In genomic region chr11:44611687-44612437, GRCh38 we compare ENCODE assay signal across 1 cellular context.
TF ChIP-seq lines count a peak whose summit lies in the region.

No MANE protein-coding gene starts in this region.

TF ChIP-seq in K562, 482 proteins besides CTCF, POLR2A, EP300 and RAD21 (continued from another document):
- TF ChIP-seq ZNF407 (IDR thresholded peaks at IDR 0.05; ENCODE audit: low read depth): no peak
- peak; percentile 81 for TF ChIP-seq ZFP36 (IDR thresholded peaks at IDR 0.05; ENCODE audit: low read depth, low read length, partially characterized antibody)
- TF ChIP-seq CTBP1 (IDR thresholded peaks at IDR 0.05; ENCODE audit: borderline replicate concordance): no peak
- TF ChIP-seq ZNF165 (CRISPR knock-in tag; IDR thresholded peaks at IDR 0.05; ENCODE audit: borderline replicate concordance): no peak
- no peak for TF ChIP-seq CREB5 (CRISPR knock-in tag; IDR thresholded peaks at IDR 0.05)
- no peak for TF ChIP-seq ETV1 (tag; conservative IDR thresholded peaks at IDR 0.05; ENCODE audit: low read depth)
- TF ChIP-seq BCOR (IDR thresholded peaks at IDR 0.05): peak; percentile 84
- TF ChIP-seq KDM1A (IDR thresholded peaks at IDR 0.05): peak; percentile 50 to 57; a peak in 3 of 4 replicates
- TF ChIP-seq RBM25 (IDR thresholded peaks at IDR 0.05; ENCODE audit: low read depth, low read length, severe bottlenecking): peak; percentile 95
- peak; percentile 79 for TF ChIP-seq RFX1 (IDR thresholded peaks at IDR 0.05)
- TF ChIP-seq MIER1 (IDR thresholded peaks at IDR 0.05; ENCODE audit: low read depth): no peak
- no peak for TF ChIP-seq SMARCE1 (IDR thresholded peaks at IDR 0.05)
- TF ChIP-seq, protein P1, sequence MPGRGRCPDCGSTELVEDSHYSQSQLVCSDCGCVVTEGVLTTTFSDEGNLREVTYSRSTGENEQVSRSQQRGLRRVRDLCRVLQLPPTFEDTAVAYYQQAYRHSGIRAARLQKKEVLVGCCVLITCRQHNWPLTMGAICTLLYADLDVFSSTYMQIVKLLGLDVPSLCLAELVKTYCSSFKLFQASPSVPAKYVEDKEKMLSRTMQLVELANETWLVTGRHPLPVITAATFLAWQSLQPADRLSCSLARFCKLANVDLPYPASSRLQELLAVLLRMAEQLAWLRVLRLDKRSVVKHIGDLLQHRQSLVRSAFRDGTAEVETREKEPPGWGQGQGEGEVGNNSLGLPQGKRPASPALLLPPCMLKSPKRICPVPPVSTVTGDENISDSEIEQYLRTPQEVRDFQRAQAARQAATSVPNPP (IDR thresholded peaks at IDR 0.05; ENCODE audit: borderline replicate concordance, insufficient read depth, insufficient read length): no peak
- TF ChIP-seq ADNP (tag; IDR thresholded peaks at IDR 0.05): peak; percentile 90
- TF ChIP-seq NR2C2 (CRISPR knock-in tag; IDR thresholded peaks at IDR 0.05): no peak
- TF ChIP-seq NR2C2 (tag; IDR thresholded peaks at IDR 0.05): no peak
- TF ChIP-seq KLF6 (CRISPR knock-in tag; IDR thresholded peaks at IDR 0.05; ENCODE audit: borderline replicate concordance): no peak
- TF ChIP-seq SMARCA5 (IDR thresholded peaks at IDR 0.05): 0 out of 2 replicates have a peak, but pooled peaks have one; percentile 57
- no peak for TF ChIP-seq POLR2AphosphoS2 (IDR thresholded peaks at IDR 0.05; ENCODE audit: low read length)
